1 cellular context compared by ENCODE assay signal in the genomic region with DNA sequence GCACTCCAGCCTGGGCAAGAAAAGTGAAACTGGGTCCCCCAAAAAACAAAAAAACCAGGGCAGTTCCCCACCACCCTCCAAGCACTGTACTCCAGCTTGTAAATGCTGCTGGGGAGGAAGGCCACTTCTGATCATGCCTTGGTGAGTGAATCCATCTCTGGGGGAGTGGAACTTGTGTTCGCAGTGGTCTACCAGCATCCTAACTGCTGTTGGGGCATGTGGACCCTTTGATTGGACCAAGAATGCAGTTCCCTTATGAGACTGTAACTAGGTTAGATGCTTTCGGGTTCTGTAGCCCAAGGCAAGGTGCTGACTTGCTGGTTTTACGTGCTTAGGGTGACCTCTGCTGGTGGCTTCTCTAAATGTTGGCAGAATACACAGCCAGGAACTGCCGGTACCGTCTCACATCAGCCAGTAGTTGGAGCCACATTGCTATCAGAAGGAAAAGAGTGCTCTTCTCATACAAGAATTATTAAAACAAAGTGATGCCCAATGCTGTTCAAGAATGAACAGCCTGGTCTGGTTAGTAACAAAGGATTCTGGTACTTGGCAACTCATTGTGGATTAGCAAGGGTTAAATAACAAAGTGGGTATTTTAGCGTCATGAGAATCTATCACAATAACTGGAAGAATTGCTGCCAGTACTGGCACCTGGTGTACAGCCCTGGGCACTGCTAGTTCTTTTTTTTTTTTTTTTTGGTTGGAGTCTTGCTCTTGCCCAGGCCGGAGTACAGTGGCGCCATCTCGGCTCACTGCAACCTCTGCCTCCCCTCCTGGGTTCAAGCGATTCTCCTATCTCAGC.
TF ChIP-seq lines count a peak whose summit lies in the region.

No MANE protein-coding gene starts in this region.

TF ChIP-seq in H1, 55 proteins besides CTCF, POLR2A, EP300 and RAD21:
- peak in 1 of 2 experiments; percentile 36; a peak in 2 of 4 replicates for TF ChIP-seq SIN3A (conservative IDR thresholded peaks at IDR 0.05 in 1 of 2, IDR thresholded peaks at IDR 0.05 in 1 of 2; ENCODE audit: low read depth in 1 of 2, low read length in 2 of 2)
- TF ChIP-seq SP2 (IDR thresholded peaks at IDR 0.05; ENCODE audit: low read length), result no peak
- no peak for TF ChIP-seq TBP (IDR thresholded peaks at IDR 0.05; ENCODE audit: low read depth, low read length)
- TF ChIP-seq TAF1 (IDR thresholded peaks at IDR 0.05; ENCODE audit: low read depth, low read length), result no peak
- TF ChIP-seq TAF7 (optimal IDR thresholded peaks at IDR 0.05; ENCODE audit: borderline replicate concordance, low read depth, low read length), result peak; percentile 26
- TF ChIP-seq KDM5A (IDR thresholded peaks at IDR 0.05; ENCODE audit: low read length), result no peak
- TF ChIP-seq BCL11A (IDR thresholded peaks at IDR 0.05; ENCODE audit: low read depth in 2 of 2, low read length in 2 of 2), result no peak
- TF ChIP-seq POLR2AphosphoS5 (IDR thresholded peaks at IDR 0.05; ENCODE audit: low read depth, low read length), result no peak
- TF ChIP-seq TEAD4 (IDR thresholded peaks at IDR 0.05; ENCODE audit: low read depth, low read length), result peak; percentile 44; the same call in 1 of the 2 replicates
